8 cellular contexts compared by ENCODE assay signal in the genomic region with DNA sequence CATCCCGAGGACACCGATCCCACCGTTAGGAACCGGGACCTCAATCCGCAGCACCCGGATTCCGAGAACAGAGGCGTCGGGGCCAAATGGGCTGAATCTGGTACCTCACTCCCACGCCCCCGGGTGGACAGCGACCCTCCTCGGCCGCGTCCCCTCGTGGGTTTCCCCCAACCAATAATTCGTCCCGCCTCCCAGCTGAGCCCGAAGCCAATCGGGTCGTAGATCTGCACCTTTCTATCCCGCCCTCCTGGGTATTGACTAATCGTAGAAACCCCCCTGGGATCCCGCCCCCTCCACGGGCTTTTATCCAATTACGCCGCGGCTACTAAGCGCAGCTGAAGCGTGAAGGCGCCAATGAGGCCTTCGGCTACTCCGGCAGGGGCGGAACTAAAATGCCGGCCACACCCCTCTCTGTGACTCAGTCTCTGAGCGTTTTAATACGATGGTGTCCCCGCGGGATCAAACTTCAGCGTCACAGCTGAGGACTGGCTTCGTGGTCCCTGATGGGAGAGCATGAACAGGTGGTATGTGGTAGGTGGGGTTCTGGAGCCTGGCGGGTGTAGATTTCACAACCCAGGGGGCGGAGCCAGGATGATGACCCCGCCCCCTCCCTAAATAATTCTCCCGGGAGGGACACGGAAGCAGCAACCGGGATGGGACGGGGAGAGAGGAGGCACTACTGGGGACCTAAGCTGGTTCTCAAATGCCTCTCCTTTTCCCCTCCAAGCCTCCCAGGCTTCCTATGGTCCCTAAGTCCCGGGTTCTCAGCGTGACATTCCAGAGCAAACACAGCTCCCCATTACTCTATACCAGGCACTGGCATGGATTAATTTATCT. TPM values are rescaled to one million over a fixed set of nuclear protein-coding genes. Genes with fewer than 3 reads are reported as not detected.
A peak's percentile ranks its signal among the peaks of the same experiment; 100 is the strongest.
DNase-seq lines count a peak whose midpoint lies in the region; ATAC-seq lines count a peak whose summit lies in the region.

A gene with protein sequence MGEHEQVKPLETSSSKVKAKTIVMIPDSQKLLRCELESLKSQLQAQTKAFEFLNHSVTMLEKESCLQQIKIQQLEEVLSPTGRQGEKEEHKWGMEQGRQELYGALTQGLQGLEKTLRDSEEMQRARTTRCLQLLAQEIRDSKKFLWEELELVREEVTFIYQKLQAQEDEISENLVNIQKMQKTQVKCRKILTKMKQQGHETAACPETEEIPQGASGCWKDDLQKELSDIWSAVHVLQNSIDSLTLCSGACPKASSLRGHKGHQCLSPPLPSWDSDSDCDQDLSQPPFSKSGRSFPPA (plus strand): TSS at position 416 of the 837 bp plus-strand sequence. CDS start 88 bp downstream, at position 504.
A gene (minus strand): TSS at position 165 of the 837 bp plus-strand sequence. CDS start 649 bp downstream, outside the sequence.

- no peaks in the 10 kb centered on the region for H3K9me3 ChIP-seq in effector memory CD4-positive, alpha-beta T cell (ENCODE audit: control insufficient read depth, low read length)

- CTCF ChIA-PET in activated CD8-positive, alpha-beta memory T cell treated with anti-CD3 and anti-CD28 coated beads for 36 hours (lab: Charles Lee), result interaction anchor here (0.5 to 1.7 kb wide), 4 partner anchors 21 to 266 kb away, joined by 3 to 5 read pairs (median 4); no protein-coding TSS in a partner anchor

- H3K36me3 ChIP-seq in effector memory CD4-positive, alpha-beta T cell (ENCODE audit: control insufficient read depth, insufficient read depth, low read length), result no peaks in the 10 kb centered on the region

- peak within 1 kb of the TSS; percentile 81 for H3K27ac ChIP-seq in effector memory CD4-positive, alpha-beta T cell (ENCODE audit: insufficient read depth, low read length, poor library complexity, severe bottlenecking)

- POLR2A ChIA-PET in activated CD8-positive, alpha-beta memory T cell treated with anti-CD3 and anti-CD28 coated beads for 36 hours (lab: Charles Lee), result interaction anchor here (0.9 to 2.3 kb wide), 4 partner anchors 22 to 35 kb away, joined by 3 to 8 read pairs (median 6); a partner anchor contains a TSS

- H3K27me3 ChIP-seq in effector memory CD4-positive, alpha-beta T cell (replicated peaks; ENCODE audit: control insufficient read depth, insufficient read depth, low read length, poor library complexity, severe bottlenecking), result no peaks in the 10 kb centered on the region

- peak; percentile 94 for DNase-seq in COLO829 (ENCODE audit: low spot score)
- peak; percentile 99 for DNase-seq in HS-5 (ENCODE audit: low read depth)
- DNase-seq in NK-92 treated with Interleukin-12 subunit alpha and Interleukin-12 subunit beta, amount 100 ng/mL, for 24 hours (lab: John Stamatoyannopoulos, UW), result peak; percentile 98
- DNase-seq in effector memory CD4-positive, alpha-beta T cell, result peak; percentile 97 to 98 (median 98)
- DNase-seq in lung microvascular endothelial cell (ENCODE audit: low read depth in 2 of 2), result peak; percentile 99
- DNase-seq in stimulated activated CD4-positive, alpha-beta T cell treated with anti-CD3 and anti-CD28 coated beads, TNF-alpha, amount 100 ng/mL, for 48 hours (ENCODE audit: low read depth in 3 of 3), result peak; percentile 95 to 98 (median 97)

- H3K4me1 ChIP-seq in effector memory CD4-positive, alpha-beta T cell (ENCODE audit: control insufficient read depth, insufficient read depth, low read length, poor library complexity, severe bottlenecking), result peaks cover 15% of the 10 kb centered on the region

- peak; percentile 59 for ATAC-seq in GM19468 (IDR thresholded peaks at IDR 0.05; ENCODE audit: extremely low read depth, unreplicated experiment)

- H3K4me3 ChIP-seq in effector memory CD4-positive, alpha-beta T cell (ENCODE audit: insufficient read depth, low read depth, low read length, poor library complexity, severe bottlenecking), result peak within 1 kb of the TSS; percentile 89

RNA-seq across cellular contexts. Expression of the first gene that starts in this region (rescaled TPM):
- 10 to 100 TPM; 10.9 to 12.1 TPM for total RNA-seq in activated CD8-positive, alpha-beta memory T cell treated with anti-CD3 and anti-CD28 coated beads for 36 hours
- total RNA-seq in lung microvascular endothelial cell, result 3.9 and 6.2 TPM in 2 replicates

RNA-seq across cellular contexts. Expression of the second gene that starts in this region (rescaled TPM):
- 10 to 100 TPM; 26.0 to 29.3 TPM for total RNA-seq in activated CD8-positive, alpha-beta memory T cell treated with anti-CD3 and anti-CD28 coated beads for 36 hours
- 83.7 and 105 TPM in 2 replicates for total RNA-seq in lung microvascular endothelial cell

Comparison
In these comparisons a context has a peak if more than half of its experiments do, and no peak if none do; other contexts are left out.
1. Peak in every context shown above with its lines: DNase-seq, ATAC-seq, H3K4me3 ChIP-seq and H3K27ac ChIP-seq.